Comparison of ENCODE assay signal across 1 cellular context in genomic region chr1:12486401-12487005, GRCh38.
A peak's percentile ranks its signal among the peaks of the same experiment; 100 is the strongest.
TF ChIP-seq lines count a peak whose summit lies in the region.

No MANE protein-coding gene starts in this region.

TF ChIP-seq in HCT116, 20 proteins besides CTCF, POLR2A, EP300 and RAD21 (continued from another document):
- peak; percentile 35 for TF ChIP-seq ZBTB33 (IDR thresholded peaks at IDR 0.05; ENCODE audit: extremely low read depth, insufficient replicate concordance, low read length)
- TF ChIP-seq EZH2phosphoT487 (IDR thresholded peaks at IDR 0.05; ENCODE audit: borderline replicate concordance): no peak
- no peak for TF ChIP-seq SIN3A (IDR thresholded peaks at IDR 0.05; ENCODE audit: low read depth)
- TF ChIP-seq EGR1 (IDR thresholded peaks at IDR 0.05; ENCODE audit: low read depth): no peak
- TF ChIP-seq CBX3 (IDR thresholded peaks at IDR 0.05; ENCODE audit: low read depth): no peak
- no peak for TF ChIP-seq FOSL1 (IDR thresholded peaks at IDR 0.05; ENCODE audit: low read depth)
- TF ChIP-seq ATF3 (IDR thresholded peaks at IDR 0.05): no peak
- no peak for TF ChIP-seq MAX (IDR thresholded peaks at IDR 0.05)
- TF ChIP-seq EZH2 (IDR thresholded peaks at IDR 0.05): no peak
